Comparison of ENCODE assay signal across 21 cellular contexts in the genomic region with DNA sequence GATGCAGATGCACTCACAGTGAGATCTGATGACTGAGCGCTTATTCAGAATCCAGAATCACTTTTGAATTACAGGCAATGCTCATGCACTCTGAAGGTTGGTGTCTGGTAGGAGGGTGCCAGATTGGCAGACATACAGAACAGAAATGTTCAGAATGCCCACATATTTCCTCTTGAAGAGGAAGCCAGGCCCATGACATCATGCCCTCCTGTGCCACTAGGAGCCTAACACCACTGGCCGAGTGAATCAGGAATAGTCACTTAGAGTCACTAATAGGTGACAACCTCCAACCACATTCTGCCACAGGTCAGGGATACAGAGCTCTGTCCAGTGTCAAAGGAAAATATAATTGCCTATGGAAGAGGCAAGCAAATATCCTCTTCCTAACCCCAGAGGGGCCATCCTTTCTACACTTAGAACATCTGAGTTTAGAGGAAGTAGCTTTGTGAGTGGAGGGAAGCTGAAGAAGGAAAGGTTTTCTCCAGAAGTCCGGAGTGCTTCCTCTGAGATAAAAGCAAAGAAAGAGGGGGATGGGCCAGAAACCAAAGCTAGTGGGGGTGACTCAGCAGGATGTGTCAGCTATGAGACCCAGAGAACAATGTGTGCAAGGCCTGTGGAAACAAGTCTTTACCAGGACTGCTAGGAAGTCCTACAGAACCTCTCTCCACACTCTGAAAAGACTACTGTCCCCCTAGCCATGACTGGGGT.
DNase-seq lines count a peak whose midpoint lies in the region; ATAC-seq and TF ChIP-seq lines count a peak whose summit lies in the region.
"Had no signal": no experiment of that assay in that cellular context is flagged by ENCODE, and none has a peak within 500 bp of the region (broad histone marks: within the 10 kb centered on the region; RNA-seq: fewer than 3 reads in every experiment).

No MANE protein-coding gene starts in this region.

- TF ChIP-seq POLR2A in heart left ventricle (IDR thresholded peaks at IDR 0.05) (no peak), GM18505 (IDR thresholded peaks at IDR 0.05; ENCODE audit: borderline replicate concordance, extremely low read depth, insufficient read depth, insufficient read length) (no peak)

- intact Hi-C loops in activated naive CD4-positive, alpha-beta T cell treated with anti-CD3 and anti-CD28 coated beads for 36 hours (cut with micrococcal nuclease), result no loop called here
- intact Hi-C loops in heart left ventricle (cut with DNase I), result no loop called here

- H3K4me1 Mint-ChIP-seq in activated naive CD4-positive, alpha-beta T cell treated with anti-CD3 and anti-CD28 coated beads for 36 hours (ENCODE audit: low read depth), result no peaks in the 10 kb centered on the region
- no peaks in the 10 kb centered on the region for H3K4me1 Mint-ChIP-seq in activated naive CD4-positive, alpha-beta T cell treated with anti-CD3 and anti-CD28 coated beads, Interleukin-2, amount 10 ng/mL, durations not matched to agents 7 days and 5 days
- H3K4me1 Mint-ChIP-seq: IgD-negative memory B cell had no signal

- H3K36me3 Mint-ChIP-seq in activated naive CD4-positive, alpha-beta T cell treated with anti-CD3 and anti-CD28 coated beads for 36 hours (ENCODE audit: low read depth), result no peaks in the 10 kb centered on the region
- H3K36me3 Mint-ChIP-seq in activated naive CD4-positive, alpha-beta T cell treated with anti-CD3 and anti-CD28 coated beads, Interleukin-2, amount 10 ng/mL, durations not matched to agents 7 days and 5 days, result no peaks in the 10 kb centered on the region
- H3K36me3 Mint-ChIP-seq: IgD-negative memory B cell had no signal

- peaks cover 0 to 17% (median 4%) of the 10 kb centered on the region in 12 donors for H3K9me3 ChIP-seq in heart left ventricle
- H3K9me3 ChIP-seq: psoas muscle had no signal

- no peak overlapping the region for H3K27ac Mint-ChIP-seq in activated naive CD4-positive, alpha-beta T cell treated with anti-CD3 and anti-CD28 coated beads for 36 hours
- H3K27ac Mint-ChIP-seq in activated naive CD4-positive, alpha-beta T cell treated with anti-CD3 and anti-CD28 coated beads, Interleukin-2, amount 10 ng/mL, durations not matched to agents 7 days and 5 days, result no peak overlapping the region
- H3K27ac Mint-ChIP-seq: IgD-negative memory B cell, mesothelial cell of epicardium, nephron progenitor cell had no signal

- peaks cover 0 to 5% (median 0%) of the 10 kb centered on the region in 9 donors for H3K27me3 ChIP-seq in heart left ventricle

- H3K4me1 ChIP-seq in heart left ventricle, result no peaks in the 10 kb centered on the region
- H3K4me1 ChIP-seq: psoas muscle had no signal

- CTCF ChIA-PET in activated naive CD4-positive, alpha-beta T cell treated with anti-CD3 and anti-CD28 coated beads for 36 hours (lab: Charles Lee), result no interaction called here
- CTCF ChIA-PET in activated naive CD4-positive, alpha-beta T cell treated with anti-CD3 and anti-CD28 coated beads, Interleukin-2, amount 10 ng/mL, durations not matched to agents 7 days and 5 days (lab: Charles Lee), result no interaction called here

- no peak overlapping the region for H3K27ac ChIP-seq in heart left ventricle
- H3K27ac ChIP-seq: psoas muscle had no signal

- H3K27me3 Mint-ChIP-seq in activated naive CD4-positive, alpha-beta T cell treated with anti-CD3 and anti-CD28 coated beads for 36 hours (ENCODE audit: low read depth), result peaks cover 11% of the 10 kb centered on the region
- H3K27me3 Mint-ChIP-seq in activated naive CD4-positive, alpha-beta T cell treated with anti-CD3 and anti-CD28 coated beads, Interleukin-2, amount 10 ng/mL, durations not matched to agents 7 days and 5 days, result peaks cover 10% of the 10 kb centered on the region
- H3K27me3 Mint-ChIP-seq: IgD-negative memory B cell had no signal

- no peak overlapping the region for H3K4me3 ChIP-seq in fibroblast of mammary gland (ENCODE audit: control insufficient read depth, low read depth, low read length)
- H3K4me3 ChIP-seq in heart left ventricle, result no peak overlapping the region
- H3K4me3 ChIP-seq: psoas muscle, smooth muscle cell had no signal

- no peaks in the 10 kb centered on the region for H3K36me3 ChIP-seq in heart left ventricle

- 62 to 72% (median 68%) methylated on average over 3 of the region's 3 CpGs for WGBS in heart left ventricle, 4 donors

- DNase-seq in activated naive CD4-positive, alpha-beta T cell treated with anti-CD3 and anti-CD28 coated beads for 36 hours, result peak; percentile 5
- no peak for DNase-seq in activated naive CD4-positive, alpha-beta T cell treated with anti-CD3 and anti-CD28 coated beads, Interleukin-2, amount 10 ng/mL, durations not matched to agents 7 days and 5 days
- peak; percentile 27 for DNase-seq in UCSD-AML1 (lab: John Stamatoyannopoulos, UW; ENCODE audit: unreplicated experiment)
- peak; percentile 53 for DNase-seq in fibroblast of mammary gland (ENCODE audit: low read depth)
- no peak for DNase-seq in heart left ventricle
- no peak for DNase-seq in NCI-H2107 (lab: John Stamatoyannopoulos, UW)
- no peak for DNase-seq in GM03348 (ENCODE audit: low spot score)
- DNase-seq: activated gamma-delta T cell treated with Interleukin-2 at 50 U/mL for 16 hours; amygdala; cerebellar nuclear complex; kidney glomerular epithelial cell; NCI-H2029; nephron progenitor cell; psoas muscle; Right ventricle myocardium superior; stimulated activated CD8-positive, alpha-beta memory T cell treated with anti-CD3 and anti-CD28 coated beads, Interleukin-4, amount 100 ng/mL, for 48 hours; substantia nigra had no signal

- H3K4me3 Mint-ChIP-seq in activated naive CD4-positive, alpha-beta T cell treated with anti-CD3 and anti-CD28 coated beads for 36 hours, result no peak overlapping the region
- H3K4me3 Mint-ChIP-seq in activated naive CD4-positive, alpha-beta T cell treated with anti-CD3 and anti-CD28 coated beads, Interleukin-2, amount 10 ng/mL, durations not matched to agents 7 days and 5 days, result no peak overlapping the region
- H3K4me3 Mint-ChIP-seq: mesothelial cell of epicardium, nephron progenitor cell had no signal

- TF ChIP-seq CTCF in fibroblast of mammary gland (conservative IDR thresholded peaks at IDR 0.05; ENCODE audit: control insufficient read depth, insufficient read depth, low read depth, low read length), result no peak
- no peak for TF ChIP-seq CTCF in heart left ventricle (IDR thresholded peaks at IDR 0.05)

- H3K9me3 Mint-ChIP-seq in activated naive CD4-positive, alpha-beta T cell treated with anti-CD3 and anti-CD28 coated beads for 36 hours, result peaks cover 6% of the 10 kb centered on the region
- H3K9me3 Mint-ChIP-seq in activated naive CD4-positive, alpha-beta T cell treated with anti-CD3 and anti-CD28 coated beads, Interleukin-2, amount 10 ng/mL, durations not matched to agents 7 days and 5 days, result peaks cover 9% of the 10 kb centered on the region

- no peak for ATAC-seq in heart left ventricle
- ATAC-seq in GM18505 (IDR thresholded peaks at IDR 0.05; ENCODE audit: unreplicated experiment), result no peak
- ATAC-seq: psoas muscle had no signal

Comparison
In these comparisons a context has a peak if more than half of its experiments do, and no peak if none do; other contexts are left out.
1. DNase-seq: peak in activated naive CD4-positive, alpha-beta T cell treated with anti-CD3 and anti-CD28 coated beads for 36 hours (single experiment), UCSD-AML1 (single experiment) and fibroblast of mammary gland (single experiment); none in activated naive CD4-positive, alpha-beta T cell treated with anti-CD3 and anti-CD28 coated beads, Interleukin-2, amount 10 ng/mL, durations not matched to agents 7 days and 5 days (single experiment), heart left ventricle (0 of 5), NCI-H2107 (single experiment) and GM03348 (single experiment).